In the genomic region with DNA sequence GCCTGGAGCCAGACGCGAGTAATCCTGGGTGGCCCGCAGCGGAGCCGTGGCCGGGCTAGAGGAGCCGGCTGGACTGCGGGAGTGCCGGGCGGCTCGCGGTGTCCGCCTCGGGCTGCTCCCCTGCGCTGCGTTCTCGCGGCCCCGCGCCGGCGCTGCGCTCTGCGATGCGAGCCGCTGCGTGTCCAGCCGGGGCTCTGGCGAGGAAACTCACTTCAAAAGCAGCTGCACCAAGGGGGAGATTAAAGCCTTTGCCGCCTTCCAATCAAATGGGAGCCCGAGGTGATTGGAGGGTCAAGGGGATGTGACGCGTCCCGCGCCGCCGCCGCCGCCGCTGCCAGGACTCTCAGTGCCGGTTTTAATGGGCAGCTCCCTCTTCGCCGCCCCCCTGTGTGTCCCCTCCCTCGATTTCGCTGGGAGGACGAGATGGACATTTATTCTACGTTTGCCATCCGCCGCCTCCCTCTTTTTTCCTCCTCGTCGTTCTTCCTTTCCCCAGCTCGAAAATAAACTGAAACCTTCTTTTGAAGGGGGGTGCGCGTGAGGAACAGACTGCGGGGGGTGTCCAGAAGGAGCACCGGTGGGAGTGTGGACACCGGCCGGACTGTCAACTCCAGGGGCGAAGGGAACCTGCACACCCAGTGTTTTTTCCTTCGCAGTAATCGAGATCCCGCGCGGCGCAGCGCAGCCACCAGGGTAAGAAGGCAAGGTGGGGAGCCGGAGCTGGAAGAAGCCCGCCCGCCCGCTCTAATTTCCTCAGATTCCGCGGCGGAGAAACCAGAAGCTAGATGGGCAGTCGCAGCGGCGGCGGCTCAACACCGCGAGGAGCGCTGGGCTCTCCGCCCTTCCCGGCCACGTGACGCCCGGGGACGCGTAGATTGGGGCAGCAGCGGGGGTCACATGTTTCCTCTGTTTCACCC, we compare ENCODE assay signal across 1 cellular context.
TF ChIP-seq lines count a peak whose summit lies in the region.

A gene with protein sequence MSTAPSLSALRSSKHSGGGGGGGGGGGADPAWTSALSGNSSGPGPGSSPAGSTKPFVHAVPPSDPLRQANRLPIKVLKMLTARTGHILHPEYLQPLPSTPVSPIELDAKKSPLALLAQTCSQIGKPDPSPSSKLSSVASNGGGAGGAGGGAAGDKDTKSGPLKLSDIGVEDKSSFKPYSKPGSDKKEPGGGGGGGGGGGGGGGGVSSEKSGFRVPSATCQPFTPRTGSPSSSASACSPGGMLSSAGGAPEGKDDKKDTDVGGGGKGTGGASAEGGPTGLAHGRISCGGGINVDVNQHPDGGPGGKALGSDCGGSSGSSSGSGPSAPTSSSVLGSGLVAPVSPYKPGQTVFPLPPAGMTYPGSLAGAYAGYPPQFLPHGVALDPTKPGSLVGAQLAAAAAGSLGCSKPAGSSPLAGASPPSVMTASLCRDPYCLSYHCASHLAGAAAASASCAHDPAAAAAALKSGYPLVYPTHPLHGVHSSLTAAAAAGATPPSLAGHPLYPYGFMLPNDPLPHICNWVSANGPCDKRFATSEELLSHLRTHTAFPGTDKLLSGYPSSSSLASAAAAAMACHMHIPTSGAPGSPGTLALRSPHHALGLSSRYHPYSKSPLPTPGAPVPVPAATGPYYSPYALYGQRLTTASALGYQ (minus strand): TSS at position 196 of the 917 bp plus-strand sequence. CDS start 345 bp downstream, outside the sequence.

TF ChIP-seq in HepG2, 621 proteins besides CTCF, POLR2A, EP300 and RAD21 (continued from another document):
- TF ChIP-seq, protein P1, sequence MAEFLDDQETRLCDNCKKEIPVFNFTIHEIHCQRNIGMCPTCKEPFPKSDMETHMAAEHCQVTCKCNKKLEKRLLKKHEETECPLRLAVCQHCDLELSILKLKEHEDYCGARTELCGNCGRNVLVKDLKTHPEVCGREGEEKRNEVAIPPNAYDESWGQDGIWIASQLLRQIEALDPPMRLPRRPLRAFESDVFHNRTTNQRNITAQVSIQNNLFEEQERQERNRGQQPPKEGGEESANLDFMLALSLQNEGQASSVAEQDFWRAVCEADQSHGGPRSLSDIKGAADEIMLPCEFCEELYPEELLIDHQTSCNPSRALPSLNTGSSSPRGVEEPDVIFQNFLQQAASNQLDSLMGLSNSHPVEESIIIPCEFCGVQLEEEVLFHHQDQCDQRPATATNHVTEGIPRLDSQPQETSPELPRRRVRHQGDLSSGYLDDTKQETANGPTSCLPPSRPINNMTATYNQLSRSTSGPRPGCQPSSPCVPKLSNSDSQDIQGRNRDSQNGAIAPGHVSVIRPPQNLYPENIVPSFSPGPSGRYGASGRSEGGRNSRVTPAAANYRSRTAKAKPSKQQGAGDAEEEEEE (CRISPR knock-in tag; IDR thresholded peaks at IDR 0.05; ENCODE audit: borderline replicate concordance) = peak; percentile 54; the same call in 1 of the 2 replicates
- TF ChIP-seq, protein P2, sequence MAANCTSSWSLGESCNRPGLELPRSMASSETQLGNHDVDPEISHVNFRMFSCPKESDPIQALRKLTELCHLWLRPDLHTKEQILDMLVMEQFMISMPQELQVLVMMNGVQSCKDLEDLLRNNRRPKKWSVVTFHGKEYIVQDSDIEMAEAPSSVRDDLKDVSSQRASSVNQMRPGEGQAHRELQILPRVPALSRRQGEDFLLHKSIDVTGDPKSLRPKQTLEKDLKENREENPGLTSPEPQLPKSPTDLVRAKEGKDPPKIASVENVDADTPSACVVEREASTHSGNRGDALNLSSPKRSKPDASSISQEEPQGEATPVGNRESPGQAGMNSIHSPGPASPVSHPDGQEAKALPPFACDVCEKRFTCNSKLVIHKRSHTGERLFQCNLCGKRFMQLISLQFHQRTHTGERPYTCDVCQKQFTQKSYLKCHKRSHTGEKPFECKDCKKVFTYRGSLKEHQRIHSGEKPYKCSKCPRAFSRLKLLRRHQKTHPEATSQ (CRISPR knock-in tag; IDR thresholded peaks at IDR 0.05; ENCODE audit: borderline replicate concordance) = no peak
- peak; percentile 62 for TF ChIP-seq GATAD1 (CRISPR knock-in tag; IDR thresholded peaks at IDR 0.05)
- 0 out of 2 replicates have a peak, but pooled peaks have one; percentile 35 for TF ChIP-seq ZNF629 (CRISPR knock-in tag; conservative IDR thresholded peaks at IDR 0.05)
- TF ChIP-seq KLF12 (CRISPR knock-in tag; IDR thresholded peaks at IDR 0.05; ENCODE audit: borderline replicate concordance) = 0 out of 2 replicates have a peak, but pooled peaks have one; percentile 34
- 0 out of 2 replicates have a peak, but pooled peaks have one; percentile 15 for TF ChIP-seq ZNF792 (CRISPR knock-in tag; IDR thresholded peaks at IDR 0.05)
- TF ChIP-seq, protein P3, sequence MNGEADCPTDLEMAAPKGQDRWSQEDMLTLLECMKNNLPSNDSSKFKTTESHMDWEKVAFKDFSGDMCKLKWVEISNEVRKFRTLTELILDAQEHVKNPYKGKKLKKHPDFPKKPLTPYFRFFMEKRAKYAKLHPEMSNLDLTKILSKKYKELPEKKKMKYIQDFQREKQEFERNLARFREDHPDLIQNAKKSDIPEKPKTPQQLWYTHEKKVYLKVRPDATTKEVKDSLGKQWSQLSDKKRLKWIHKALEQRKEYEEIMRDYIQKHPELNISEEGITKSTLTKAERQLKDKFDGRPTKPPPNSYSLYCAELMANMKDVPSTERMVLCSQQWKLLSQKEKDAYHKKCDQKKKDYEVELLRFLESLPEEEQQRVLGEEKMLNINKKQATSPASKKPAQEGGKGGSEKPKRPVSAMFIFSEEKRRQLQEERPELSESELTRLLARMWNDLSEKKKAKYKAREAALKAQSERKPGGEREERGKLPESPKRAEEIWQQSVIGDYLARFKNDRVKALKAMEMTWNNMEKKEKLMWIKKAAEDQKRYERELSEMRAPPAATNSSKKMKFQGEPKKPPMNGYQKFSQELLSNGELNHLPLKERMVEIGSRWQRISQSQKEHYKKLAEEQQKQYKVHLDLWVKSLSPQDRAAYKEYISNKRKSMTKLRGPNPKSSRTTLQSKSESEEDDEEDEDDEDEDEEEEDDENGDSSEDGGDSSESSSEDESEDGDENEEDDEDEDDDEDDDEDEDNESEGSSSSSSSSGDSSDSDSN (CRISPR knock-in tag; IDR thresholded peaks at IDR 0.05) = peak; percentile 78
- no peak for TF ChIP-seq ZNF260 (CRISPR knock-in tag; IDR thresholded peaks at IDR 0.05; ENCODE audit: borderline replicate concordance, low read depth)
- TF ChIP-seq RAD51 (IDR thresholded peaks at IDR 0.05; ENCODE audit: borderline replicate concordance) = peak; percentile 94
- no peak for TF ChIP-seq U2AF1 (optimal IDR thresholded peaks at IDR 0.05; ENCODE audit: low read depth, low read length)
- TF ChIP-seq, protein P4, sequence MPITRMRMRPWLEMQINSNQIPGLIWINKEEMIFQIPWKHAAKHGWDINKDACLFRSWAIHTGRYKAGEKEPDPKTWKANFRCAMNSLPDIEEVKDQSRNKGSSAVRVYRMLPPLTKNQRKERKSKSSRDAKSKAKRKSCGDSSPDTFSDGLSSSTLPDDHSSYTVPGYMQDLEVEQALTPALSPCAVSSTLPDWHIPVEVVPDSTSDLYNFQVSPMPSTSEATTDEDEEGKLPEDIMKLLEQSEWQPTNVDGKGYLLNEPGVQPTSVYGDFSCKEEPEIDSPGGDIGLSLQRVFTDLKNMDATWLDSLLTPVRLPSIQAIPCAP (CRISPR knock-in tag; IDR thresholded peaks at IDR 0.05; ENCODE audit: low read depth) = no peak
- TF ChIP-seq HHEX (CRISPR knock-in tag; IDR thresholded peaks at IDR 0.05) = peak; percentile 55; the same call in 1 of the 2 replicates
- 0 out of 2 replicates have a peak, but pooled peaks have one; percentile 39 for TF ChIP-seq ZNF317 (CRISPR knock-in tag; IDR thresholded peaks at IDR 0.05)
- peak; percentile 50; the same call in 1 of the 2 replicates for TF ChIP-seq ATF1 (CRISPR knock-in tag; IDR thresholded peaks at IDR 0.05)
- TF ChIP-seq HES4 (CRISPR knock-in tag; IDR thresholded peaks at IDR 0.05; ENCODE audit: borderline replicate concordance) = peak; percentile 61
- TF ChIP-seq REL (CRISPR knock-in tag; conservative IDR thresholded peaks at IDR 0.05) = peak; percentile 9; the same call in 1 of the 2 replicates
- TF ChIP-seq, protein P5, sequence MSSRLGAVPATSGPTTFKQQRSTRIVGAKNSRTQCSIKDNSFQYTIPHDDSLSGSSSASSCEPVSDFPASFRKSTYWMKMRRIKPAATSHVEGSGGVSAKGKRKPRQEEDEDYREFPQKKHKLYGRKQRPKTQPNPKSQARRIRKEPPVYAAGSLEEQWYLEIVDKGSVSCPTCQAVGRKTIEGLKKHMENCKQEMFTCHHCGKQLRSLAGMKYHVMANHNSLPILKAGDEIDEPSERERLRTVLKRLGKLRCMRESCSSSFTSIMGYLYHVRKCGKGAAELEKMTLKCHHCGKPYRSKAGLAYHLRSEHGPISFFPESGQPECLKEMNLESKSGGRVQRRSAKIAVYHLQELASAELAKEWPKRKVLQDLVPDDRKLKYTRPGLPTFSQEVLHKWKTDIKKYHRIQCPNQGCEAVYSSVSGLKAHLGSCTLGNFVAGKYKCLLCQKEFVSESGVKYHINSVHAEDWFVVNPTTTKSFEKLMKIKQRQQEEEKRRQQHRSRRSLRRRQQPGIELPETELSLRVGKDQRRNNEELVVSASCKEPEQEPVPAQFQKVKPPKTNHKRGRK (CRISPR knock-in tag; IDR thresholded peaks at IDR 0.05) = no peak
- peak; percentile 76 for TF ChIP-seq HDAC1 (CRISPR knock-in tag; IDR thresholded peaks at IDR 0.05)
- no peak for TF ChIP-seq ZNF562 (CRISPR knock-in tag; IDR thresholded peaks at IDR 0.05; ENCODE audit: borderline replicate concordance)
- TF ChIP-seq GATA4 (IDR thresholded peaks at IDR 0.05; ENCODE audit: borderline replicate concordance, low read depth) = peak; percentile 77; the same call in 1 of the 2 replicates
- TF ChIP-seq HOXA3 (CRISPR knock-in tag; IDR thresholded peaks at IDR 0.05) = peak; percentile 78; the same call in 1 of the 2 replicates
- TF ChIP-seq, protein P6, sequence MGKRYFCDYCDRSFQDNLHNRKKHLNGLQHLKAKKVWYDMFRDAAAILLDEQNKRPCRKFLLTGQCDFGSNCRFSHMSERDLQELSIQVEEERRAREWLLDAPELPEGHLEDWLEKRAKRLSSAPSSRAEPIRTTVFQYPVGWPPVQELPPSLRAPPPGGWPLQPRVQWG (CRISPR knock-in tag; IDR thresholded peaks at IDR 0.05; ENCODE audit: borderline replicate concordance, low read depth) = no peak
- TF ChIP-seq ZNF124 (CRISPR knock-in tag; IDR thresholded peaks at IDR 0.05) = peak; percentile 18; the same call in 1 of the 2 replicates
TF ChIP-seq in HepG2: peak in this region for 257.
